8 cellular contexts compared by ENCODE assay signal in genomic region chr1:115976900-115977480, GRCh38. TPM values are rescaled to one million over a fixed set of nuclear protein-coding genes. Genes with fewer than 3 reads are reported as not detected.
A peak's percentile ranks its signal among the peaks of the same experiment; 100 is the strongest.
DNase-seq lines count a peak whose midpoint lies in the region; ATAC-seq and TF ChIP-seq lines count a peak whose summit lies in the region.

No MANE protein-coding gene starts in this region.

- ATAC-seq in GM18508 (IDR thresholded peaks at IDR 0.05; ENCODE audit: insufficient read depth, unreplicated experiment) = peak; percentile 8
- ATAC-seq in GM18520 (IDR thresholded peaks at IDR 0.05; ENCODE audit: unreplicated experiment) = no peak

- H3K4me1 ChIP-seq in OCI-LY3 (ENCODE audit: low read length) = 0 out of 2 replicates have a peak, but pooled peaks cover 5% of the 10 kb centered on the region

- H4K20me1 ChIP-seq in OCI-LY3 (ENCODE audit: insufficient read depth, low read length) = no peaks in the 10 kb centered on the region

- peak overlapping the region; percentile 24 for H3K27ac Mint-ChIP-seq in neural crest cell (ENCODE audit: unreplicated experiment)

- H3K9me3 ChIP-seq in OCI-LY3 (ENCODE audit: insufficient read depth, low read length) = no peaks in the 10 kb centered on the region

- no peak for DNase-seq in epithelial cell of prostate (ENCODE audit: low read depth, low spot score)
- no peak for DNase-seq in neural crest cell (ENCODE audit: low read depth, low spot score)
- no peak for DNase-seq in DMS114 treated with DMSO at 0.1 percent for 48 hours (lab: John Stamatoyannopoulos, UW; ENCODE audit: unreplicated experiment)
- DNase-seq in GM10266 (ENCODE audit: extremely low spot score) = no peak
- DNase-seq in NCI-H2107 treated with DMSO at 0.1 percent for 48 hours (lab: John Stamatoyannopoulos, UW; ENCODE audit: unreplicated experiment) = no peak

- TF ChIP-seq CTCF in OCI-LY3 (IDR thresholded peaks at IDR 0.05; ENCODE audit: low read depth, low read length) (no peak), neural crest cell (conservative IDR thresholded peaks at IDR 0.05) (no peak), GM10266 (IDR thresholded peaks at IDR 0.05; ENCODE audit: control insufficient read depth, insufficient read depth, low read depth, missing control alignments) (no peak)

- no peaks in the 10 kb centered on the region for H3K79me2 ChIP-seq in OCI-LY3 (ENCODE audit: low read length)

- H3K9me3 Mint-ChIP-seq in neural crest cell = no peaks in the 10 kb centered on the region

- peak overlapping the region; percentile 82 for H3K4me3 ChIP-seq in OCI-LY3 (ENCODE audit: low read length)

- H3K9ac ChIP-seq in OCI-LY3 (ENCODE audit: low read length) = peak overlapping the region; percentile 63

- H3K4me1 Mint-ChIP-seq in neural crest cell = peaks cover 10% of the 10 kb centered on the region

- peak overlapping the region; percentile 77 for H3K4me2 ChIP-seq in OCI-LY3 (ENCODE audit: low read length)

- H3K36me3 ChIP-seq in OCI-LY3 (replicated peaks; ENCODE audit: low read depth, low read length) = no peaks in the 10 kb centered on the region

- H3K36me3 Mint-ChIP-seq in neural crest cell (ENCODE audit: low read depth) = no peaks in the 10 kb centered on the region

- no peaks in the 10 kb centered on the region; the same call in 1 of the 2 replicates for H3K27me3 ChIP-seq in OCI-LY3 (ENCODE audit: low read depth, low read length)

- H2AFZ ChIP-seq in OCI-LY3 (ENCODE audit: low read depth, low read length) = no peak overlapping the region

- peak overlapping the region; percentile 87 for H3K4me3 Mint-ChIP-seq in neural crest cell

- peaks cover 34% of the 10 kb centered on the region for H3K27me3 Mint-ChIP-seq in neural crest cell (ENCODE audit: low read depth)

- H3K27ac ChIP-seq in OCI-LY3 (ENCODE audit: low read length) (no peak overlapping the region), epithelial cell of prostate (peak overlapping the region; percentile 99)

RNA-seq across cellular contexts. Expression of gene SLC22A15, which starts 0.7 kb away (rescaled TPM):
- total RNA-seq in neural crest cell = 1.8 and 2.3 TPM in 2 replicates
